ENCODE assay signal across 8 cellular contexts in genomic region chr6:30555428-30556005, GRCh38. TPM values are rescaled to one million over a fixed set of nuclear protein-coding genes. Genes with fewer than 3 reads are reported as not detected.
DNase-seq lines count a peak whose midpoint lies in the region; ATAC-seq and TF ChIP-seq lines count a peak whose summit lies in the region.

No MANE protein-coding gene starts in this region.

- H3K4me3 ChIP-seq in foreskin fibroblast (ENCODE audit: low read depth in 1 of 2, low read length in 2 of 2), result peak overlapping the region; percentile 94 to 99

- peak; percentile 8 for ATAC-seq in HG03135 (IDR thresholded peaks at IDR 0.05; ENCODE audit: unreplicated experiment)
- no peak for ATAC-seq in activated T-cell treated with anti-CD3 and anti-CD28 coated beads, Interleukin-2, amount 50 U/mL, for 72 hours (replicated peaks in 1 of 2)
- ATAC-seq in natural killer cell treated with Interleukin-12 subunit alpha and Interleukin-12 subunit beta and Interleukin-15 and Interleukin-18, amount 100 ng/mL, for 72 hours, result no peak

- H3K9me3 Mint-ChIP-seq in activated T-cell treated with anti-CD3 and anti-CD28 coated beads, Interleukin-2, amount 50 U/mL, for 72 hours, result no peaks in the 10 kb centered on the region
- H3K9me3 Mint-ChIP-seq in natural killer cell treated with Interleukin-12 subunit alpha and Interleukin-12 subunit beta and Interleukin-15 and Interleukin-18, amount 100 ng/mL, for 72 hours, result no peaks in the 10 kb centered on the region

- H3K4me1 Mint-ChIP-seq in activated T-cell treated with anti-CD3 and anti-CD28 coated beads, Interleukin-2, amount 50 U/mL, for 72 hours (ENCODE audit: low read depth), result peaks cover 62% of the 10 kb centered on the region
- peaks cover 34 to 36% of the 10 kb centered on the region in 2 donors for H3K4me1 Mint-ChIP-seq in natural killer cell treated with Interleukin-12 subunit alpha and Interleukin-12 subunit beta and Interleukin-15 and Interleukin-18, amount 100 ng/mL, for 72 hours (ENCODE audit: low read depth in 2 of 2)

- H3K36me3 Mint-ChIP-seq in activated T-cell treated with anti-CD3 and anti-CD28 coated beads, Interleukin-2, amount 50 U/mL, for 72 hours (ENCODE audit: insufficient read depth in 2 of 2), result peaks cover 13 to 26% of the 10 kb centered on the region in 2 donors
- H3K36me3 Mint-ChIP-seq in natural killer cell treated with Interleukin-12 subunit alpha and Interleukin-12 subunit beta and Interleukin-15 and Interleukin-18, amount 100 ng/mL, for 72 hours, result peaks cover 29% of the 10 kb centered on the region

- peak overlapping the region; percentile 93 for H3K27ac Mint-ChIP-seq in activated T-cell treated with anti-CD3 and anti-CD28 coated beads, Interleukin-2, amount 50 U/mL, for 72 hours
- H3K27ac Mint-ChIP-seq in natural killer cell treated with Interleukin-12 subunit alpha and Interleukin-12 subunit beta and Interleukin-15 and Interleukin-18, amount 100 ng/mL, for 72 hours, result peak overlapping the region; percentile 97 to 99

- no peak for TF ChIP-seq CTCF in foreskin fibroblast (IDR thresholded peaks at IDR 0.05; ENCODE audit: low read depth, low read length)

- DNase-seq in COR-L47 (lab: John Stamatoyannopoulos, UW), result peak; percentile 11
- peak; percentile 25 to 32 for DNase-seq in activated T-cell treated with anti-CD3 and anti-CD28 coated beads, Interleukin-2, amount 50 U/mL, for 72 hours
- DNase-seq in foreskin fibroblast, result peak; percentile 21 to 66
- no peak for DNase-seq in natural killer cell treated with Interleukin-12 subunit alpha and Interleukin-12 subunit beta and Interleukin-15 and Interleukin-18, amount 100 ng/mL, for 72 hours (ENCODE audit: low spot score)
- DNase-seq in stimulated activated CD4-positive, alpha-beta T cell treated with anti-CD3 and anti-CD28 coated beads, Interleukin-1b, Interleukin-23, amount 100 ng/mL, for 48 hours, result no peak
- DNase-seq in effector CD4-positive, alpha-beta T cell, result no peak
- no peak for DNase-seq in SHP77 treated with DMSO at 0.1 percent for 48 hours (lab: John Stamatoyannopoulos, UW)

- peak overlapping the region; percentile 97 to 99 for H3K4me3 Mint-ChIP-seq in activated T-cell treated with anti-CD3 and anti-CD28 coated beads, Interleukin-2, amount 50 U/mL, for 72 hours
- H3K4me3 Mint-ChIP-seq in natural killer cell treated with Interleukin-12 subunit alpha and Interleukin-12 subunit beta and Interleukin-15 and Interleukin-18, amount 100 ng/mL, for 72 hours, result peak overlapping the region; percentile 94

- H3K27me3 Mint-ChIP-seq in activated T-cell treated with anti-CD3 and anti-CD28 coated beads, Interleukin-2, amount 50 U/mL, for 72 hours (ENCODE audit: low read depth), result no peaks in the 10 kb centered on the region
- no peaks in the 10 kb centered on the region for H3K27me3 Mint-ChIP-seq in natural killer cell treated with Interleukin-12 subunit alpha and Interleukin-12 subunit beta and Interleukin-15 and Interleukin-18, amount 100 ng/mL, for 72 hours

RNA-seq across cellular contexts. Expression of gene GNL1, which starts 0.8 kb away (rescaled TPM):
- 100 to 1,000 TPM; 114 to 121 TPM for total RNA-seq in activated T-cell treated with anti-CD3 and anti-CD28 coated beads, Interleukin-2, amount 50 U/mL, for 72 hours
- 10 to 100 TPM; 59.8 to 70.5 TPM for total RNA-seq in natural killer cell treated with Interleukin-12 subunit alpha and Interleukin-12 subunit beta and Interleukin-15 and Interleukin-18, amount 100 ng/mL, for 72 hours

RNA-seq across cellular contexts. Expression of gene PRR3, which starts 1.6 kb away (rescaled TPM):
- 10 to 100 TPM; 23.0 to 31.8 TPM for total RNA-seq in activated T-cell treated with anti-CD3 and anti-CD28 coated beads, Interleukin-2, amount 50 U/mL, for 72 hours
- total RNA-seq in natural killer cell treated with Interleukin-12 subunit alpha and Interleukin-12 subunit beta and Interleukin-15 and Interleukin-18, amount 100 ng/mL, for 72 hours, result 10 to 100 TPM; 13.0 to 23.8 TPM

RNA-seq across cellular contexts. Expression of gene ABCF1, which starts 15.7 kb away (rescaled TPM):
- 10 to 100 TPM; 64.6 to 68.1 TPM for total RNA-seq in activated T-cell treated with anti-CD3 and anti-CD28 coated beads, Interleukin-2, amount 50 U/mL, for 72 hours
- total RNA-seq in natural killer cell treated with Interleukin-12 subunit alpha and Interleukin-12 subunit beta and Interleukin-15 and Interleukin-18, amount 100 ng/mL, for 72 hours, result 100 to 1,000 TPM in 1 of 2 donors, 10 to 100 TPM in 1; 94.8 to 122 TPM

Comparison
In these comparisons a context has a peak if more than half of its experiments do, and no peak if none do; other contexts are left out.
1. DNase-seq: peak in COR-L47 (single experiment), activated T-cell treated with anti-CD3 and anti-CD28 coated beads, Interleukin-2, amount 50 U/mL, for 72 hours (2 of 2) and foreskin fibroblast (2 of 2); none in natural killer cell treated with Interleukin-12 subunit alpha and Interleukin-12 subunit beta and Interleukin-15 and Interleukin-18, amount 100 ng/mL, for 72 hours (single experiment), stimulated activated CD4-positive, alpha-beta T cell treated with anti-CD3 and anti-CD28 coated beads, Interleukin-1b, Interleukin-23, amount 100 ng/mL, for 48 hours (single experiment), effector CD4-positive, alpha-beta T cell (single experiment) and SHP77 treated with DMSO at 0.1 percent for 48 hours (single experiment).